Comparison of ENCODE assay signal across 4 cellular contexts in genomic region chr3:12557472-12558105, GRCh38.
TF ChIP-seq lines count a peak whose summit lies in the region.

No MANE protein-coding gene starts in this region.

TF ChIP-seq in SK-N-SH, 30 proteins besides CTCF, POLR2A, EP300 and RAD21 (continues in another document):
- TF ChIP-seq FOSL2 (IDR thresholded peaks at IDR 0.05; ENCODE audit: borderline replicate concordance, low read depth) (no peak), TCF12 (IDR thresholded peaks at IDR 0.05) (no peak), POLR2AphosphoS5 (IDR thresholded peaks at IDR 0.05; ENCODE audit: low read depth, low read length) (no peak), MAX (IDR thresholded peaks at IDR 0.05; ENCODE audit: low read depth) (no peak), FOXJ3 (CRISPR knock-in tag; IDR thresholded peaks at IDR 0.05) (no peak), JUND (IDR thresholded peaks at IDR 0.05) (no peak), RFX5 (IDR thresholded peaks at IDR 0.05; ENCODE audit: low read length) (no peak), MXI1 (IDR thresholded peaks at IDR 0.05; ENCODE audit: low read depth, low read length) (no peak), NRF1 (IDR thresholded peaks at IDR 0.05; ENCODE audit: low read depth, low read length) (no peak), GABPA (IDR thresholded peaks at IDR 0.05; ENCODE audit: low read depth) (no peak), FOXM1 (IDR thresholded peaks at IDR 0.05; ENCODE audit: low read depth) (no peak), RXRA (IDR thresholded peaks at IDR 0.05; ENCODE audit: borderline replicate concordance, low read depth) (no peak), CHD2 (IDR thresholded peaks at IDR 0.05; ENCODE audit: low read length, partially characterized antibody) (no peak), TEAD4 (IDR thresholded peaks at IDR 0.05; ENCODE audit: borderline replicate concordance, insufficient read depth) (no peak)
- TF ChIP-seq, protein P1, sequence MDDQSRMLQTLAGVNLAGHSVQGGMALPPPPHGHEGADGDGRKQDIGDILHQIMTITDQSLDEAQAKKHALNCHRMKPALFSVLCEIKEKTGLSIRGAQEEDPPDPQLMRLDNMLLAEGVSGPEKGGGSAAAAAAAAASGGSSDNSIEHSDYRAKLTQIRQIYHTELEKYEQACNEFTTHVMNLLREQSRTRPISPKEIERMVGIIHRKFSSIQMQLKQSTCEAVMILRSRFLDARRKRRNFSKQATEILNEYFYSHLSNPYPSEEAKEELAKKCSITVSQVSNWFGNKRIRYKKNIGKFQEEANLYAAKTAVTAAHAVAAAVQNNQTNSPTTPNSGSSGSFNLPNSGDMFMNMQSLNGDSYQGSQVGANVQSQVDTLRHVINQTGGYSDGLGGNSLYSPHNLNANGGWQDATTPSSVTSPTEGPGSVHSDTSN (IDR thresholded peaks at IDR 0.05): no peak
- TF ChIP-seq, protein P2, sequence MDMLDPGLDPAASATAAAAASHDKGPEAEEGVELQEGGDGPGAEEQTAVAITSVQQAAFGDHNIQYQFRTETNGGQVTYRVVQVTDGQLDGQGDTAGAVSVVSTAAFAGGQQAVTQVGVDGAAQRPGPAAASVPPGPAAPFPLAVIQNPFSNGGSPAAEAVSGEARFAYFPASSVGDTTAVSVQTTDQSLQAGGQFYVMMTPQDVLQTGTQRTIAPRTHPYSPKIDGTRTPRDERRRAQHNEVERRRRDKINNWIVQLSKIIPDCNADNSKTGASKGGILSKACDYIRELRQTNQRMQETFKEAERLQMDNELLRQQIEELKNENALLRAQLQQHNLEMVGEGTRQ (IDR thresholded peaks at IDR 0.05; ENCODE audit: borderline replicate concordance, low read depth, low read length): no peak
- TF ChIP-seq, protein P3, sequence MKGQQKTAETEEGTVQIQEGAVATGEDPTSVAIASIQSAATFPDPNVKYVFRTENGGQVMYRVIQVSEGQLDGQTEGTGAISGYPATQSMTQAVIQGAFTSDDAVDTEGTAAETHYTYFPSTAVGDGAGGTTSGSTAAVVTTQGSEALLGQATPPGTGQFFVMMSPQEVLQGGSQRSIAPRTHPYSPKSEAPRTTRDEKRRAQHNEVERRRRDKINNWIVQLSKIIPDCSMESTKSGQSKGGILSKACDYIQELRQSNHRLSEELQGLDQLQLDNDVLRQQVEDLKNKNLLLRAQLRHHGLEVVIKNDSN (IDR thresholded peaks at IDR 0.05; ENCODE audit: borderline replicate concordance, low read depth): no peak

TF ChIP-seq in SK-N-SH treated with all-trans-retinoic acid at 6 μM for 48 hours, 23 proteins besides CTCF, POLR2A, EP300 and RAD21:
- TF ChIP-seq, protein P4, sequence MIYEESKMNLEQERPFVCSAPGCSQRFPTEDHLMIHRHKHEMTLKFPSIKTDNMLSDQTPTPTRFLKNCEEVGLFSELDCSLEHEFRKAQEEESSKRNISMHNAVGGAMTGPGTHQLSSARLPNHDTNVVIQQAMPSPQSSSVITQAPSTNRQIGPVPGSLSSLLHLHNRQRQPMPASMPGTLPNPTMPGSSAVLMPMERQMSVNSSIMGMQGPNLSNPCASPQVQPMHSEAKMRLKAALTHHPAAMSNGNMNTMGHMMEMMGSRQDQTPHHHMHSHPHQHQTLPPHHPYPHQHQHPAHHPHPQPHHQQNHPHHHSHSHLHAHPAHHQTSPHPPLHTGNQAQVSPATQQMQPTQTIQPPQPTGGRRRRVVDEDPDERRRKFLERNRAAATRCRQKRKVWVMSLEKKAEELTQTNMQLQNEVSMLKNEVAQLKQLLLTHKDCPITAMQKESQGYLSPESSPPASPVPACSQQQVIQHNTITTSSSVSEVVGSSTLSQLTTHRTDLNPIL (CRISPR knock-in tag; IDR thresholded peaks at IDR 0.05; ENCODE audit: low read depth): no peak
- TF ChIP-seq ZFP3 (CRISPR knock-in tag; IDR thresholded peaks at IDR 0.05) (no peak), PPARA (CRISPR knock-in tag; IDR thresholded peaks at IDR 0.05; ENCODE audit: borderline replicate concordance) (no peak), BACH2 (CRISPR knock-in tag; IDR thresholded peaks at IDR 0.05; ENCODE audit: borderline replicate concordance) (no peak), ZNF8 (CRISPR knock-in tag; IDR thresholded peaks at IDR 0.05) (no peak)
- TF ChIP-seq, protein P5, sequence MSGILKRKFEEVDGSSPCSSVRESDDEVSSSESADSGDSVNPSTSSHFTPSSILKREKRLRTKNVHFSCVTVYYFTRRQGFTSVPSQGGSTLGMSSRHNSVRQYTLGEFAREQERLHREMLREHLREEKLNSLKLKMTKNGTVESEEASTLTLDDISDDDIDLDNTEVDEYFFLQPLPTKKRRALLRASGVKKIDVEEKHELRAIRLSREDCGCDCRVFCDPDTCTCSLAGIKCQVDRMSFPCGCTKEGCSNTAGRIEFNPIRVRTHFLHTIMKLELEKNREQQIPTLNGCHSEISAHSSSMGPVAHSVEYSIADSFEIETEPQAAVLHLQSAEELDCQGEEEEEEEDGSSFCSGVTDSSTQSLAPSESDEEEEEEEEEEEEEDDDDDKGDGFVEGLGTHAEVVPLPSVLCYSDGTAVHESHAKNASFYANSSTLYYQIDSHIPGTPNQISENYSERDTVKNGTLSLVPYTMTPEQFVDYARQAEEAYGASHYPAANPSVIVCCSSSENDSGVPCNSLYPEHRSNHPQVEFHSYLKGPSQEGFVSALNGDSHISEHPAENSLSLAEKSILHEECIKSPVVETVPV (CRISPR knock-in tag; IDR thresholded peaks at IDR 0.05): no peak

TF ChIP-seq in endothelial cell of umbilical vein, 7 proteins besides CTCF, POLR2A, EP300 and RAD21:
- no peak for TF ChIP-seq MAX (IDR thresholded peaks at IDR 0.05; ENCODE audit: insufficient read depth, insufficient read length)
- TF ChIP-seq FOS (IDR thresholded peaks at IDR 0.05; ENCODE audit: borderline replicate concordance, insufficient read depth, low read length): no peak
- no peak for TF ChIP-seq GATA2 (IDR thresholded peaks at IDR 0.05; ENCODE audit: insufficient read depth, insufficient read length, low read depth, low read length)
- TF ChIP-seq POLR2AphosphoS5 (IDR thresholded peaks at IDR 0.05; ENCODE audit: insufficient read depth, low read depth, low read length): no peak
- TF ChIP-seq EZH2 (IDR thresholded peaks at IDR 0.05; ENCODE audit: borderline replicate concordance, low read depth, low read length, severe bottlenecking): no peak
- TF ChIP-seq JUN (IDR thresholded peaks at IDR 0.05; ENCODE audit: borderline replicate concordance, insufficient read depth, insufficient read length, low read depth): no peak
- no peak for TF ChIP-seq MYC (IDR thresholded peaks at IDR 0.05; ENCODE audit: low read depth, low read length)

TF ChIP-seq in neural cell, 6 proteins besides CTCF, POLR2A, EP300 and RAD21:
- TF ChIP-seq SMC3 (conservative IDR thresholded peaks at IDR 0.05; ENCODE audit: poor library complexity) (no peak), TAF1 (IDR thresholded peaks at IDR 0.05; ENCODE audit: low read depth) (no peak), POLR2AphosphoS5 (IDR thresholded peaks at IDR 0.05) (no peak), EZH2 (IDR thresholded peaks at IDR 0.05; ENCODE audit: borderline replicate concordance, insufficient read depth, low read length, poor library complexity, severe bottlenecking) (no peak), MXI1 (conservative IDR thresholded peaks at IDR 0.05; ENCODE audit: poor library complexity, severe bottlenecking) (no peak)
- TF ChIP-seq, protein P6, sequence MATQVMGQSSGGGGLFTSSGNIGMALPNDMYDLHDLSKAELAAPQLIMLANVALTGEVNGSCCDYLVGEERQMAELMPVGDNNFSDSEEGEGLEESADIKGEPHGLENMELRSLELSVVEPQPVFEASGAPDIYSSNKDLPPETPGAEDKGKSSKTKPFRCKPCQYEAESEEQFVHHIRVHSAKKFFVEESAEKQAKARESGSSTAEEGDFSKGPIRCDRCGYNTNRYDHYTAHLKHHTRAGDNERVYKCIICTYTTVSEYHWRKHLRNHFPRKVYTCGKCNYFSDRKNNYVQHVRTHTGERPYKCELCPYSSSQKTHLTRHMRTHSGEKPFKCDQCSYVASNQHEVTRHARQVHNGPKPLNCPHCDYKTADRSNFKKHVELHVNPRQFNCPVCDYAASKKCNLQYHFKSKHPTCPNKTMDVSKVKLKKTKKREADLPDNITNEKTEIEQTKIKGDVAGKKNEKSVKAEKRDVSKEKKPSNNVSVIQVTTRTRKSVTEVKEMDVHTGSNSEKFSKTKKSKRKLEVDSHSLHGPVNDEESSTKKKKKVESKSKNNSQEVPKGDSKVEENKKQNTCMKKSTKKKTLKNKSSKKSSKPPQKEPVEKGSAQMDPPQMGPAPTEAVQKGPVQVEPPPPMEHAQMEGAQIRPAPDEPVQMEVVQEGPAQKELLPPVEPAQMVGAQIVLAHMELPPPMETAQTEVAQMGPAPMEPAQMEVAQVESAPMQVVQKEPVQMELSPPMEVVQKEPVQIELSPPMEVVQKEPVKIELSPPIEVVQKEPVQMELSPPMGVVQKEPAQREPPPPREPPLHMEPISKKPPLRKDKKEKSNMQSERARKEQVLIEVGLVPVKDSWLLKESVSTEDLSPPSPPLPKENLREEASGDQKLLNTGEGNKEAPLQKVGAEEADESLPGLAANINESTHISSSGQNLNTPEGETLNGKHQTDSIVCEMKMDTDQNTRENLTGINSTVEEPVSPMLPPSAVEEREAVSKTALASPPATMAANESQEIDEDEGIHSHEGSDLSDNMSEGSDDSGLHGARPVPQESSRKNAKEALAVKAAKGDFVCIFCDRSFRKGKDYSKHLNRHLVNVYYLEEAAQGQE (IDR thresholded peaks at IDR 0.05; ENCODE audit: borderline replicate concordance): no peak
